ENCODE assay signal across 1 cellular context in genomic region chr15:75453703-75454470, GRCh38.
TF ChIP-seq lines count a peak whose summit lies in the region.

No MANE protein-coding gene starts in this region.

TF ChIP-seq in K562, 482 proteins besides CTCF, POLR2A, EP300 and RAD21 (continued from another document and continues in another):
- TF ChIP-seq GMEB1 (CRISPR knock-in tag; IDR thresholded peaks at IDR 0.05) (peak; percentile 46), ZNF551 (CRISPR knock-in tag; IDR thresholded peaks at IDR 0.05) (no peak), RBBP5 (IDR thresholded peaks at IDR 0.05; ENCODE audit: borderline replicate concordance, insufficient read depth, low read length, poor library complexity, severe bottlenecking) (peak; percentile 16), HDGF (IDR thresholded peaks at IDR 0.05) (no peak), KDM5B (IDR thresholded peaks at IDR 0.05; ENCODE audit: insufficient replicate concordance, low read depth, low read length) (peak; percentile 66), RBM39 (optimal IDR thresholded peaks at IDR 0.05; ENCODE audit: low read depth, low read length) (peak; percentile 48), KAT2B (IDR thresholded peaks at IDR 0.05; ENCODE audit: low read depth, low read length) (no peak), BMI1 (IDR thresholded peaks at IDR 0.05; ENCODE audit: low read length) (no peak), MAX (CRISPR knock-in tag; IDR thresholded peaks at IDR 0.05) (peak; percentile 96), YY1 (IDR thresholded peaks at IDR 0.05; ENCODE audit: borderline replicate concordance in 1 of 3, control insufficient read depth in 1 of 3, extremely low read depth in 1 of 3, insufficient read depth in 3 of 3, insufficient read length in 1 of 3, insufficient replicate concordance in 2 of 3, low read depth in 1 of 3, low read length in 2 of 3) (peak in 2 of 3 experiments; percentile 9 to 50), SIN3B (IDR thresholded peaks at IDR 0.05; ENCODE audit: low read depth) (peak; percentile 61; the same call in 1 of the 2 replicates), GABPA (tag; conservative IDR thresholded peaks at IDR 0.05; ENCODE audit: low read depth) (peak; percentile 89), PHTF2 (CRISPR knock-in tag; IDR thresholded peaks at IDR 0.05) (no peak), ZNF143 (CRISPR knock-in tag; IDR thresholded peaks at IDR 0.05) (peak; percentile 55), WHSC1 (IDR thresholded peaks at IDR 0.05; ENCODE audit: low read length) (no peak), ZMIZ1 (IDR thresholded peaks at IDR 0.05; ENCODE audit: low read depth in 2 of 2, low read length in 2 of 2) (no peak), MTA3 (IDR thresholded peaks at IDR 0.05; ENCODE audit: borderline replicate concordance) (peak; percentile 45; the same call in 1 of the 2 replicates), JUNB (CRISPR knock-in tag; conservative IDR thresholded peaks at IDR 0.05) (no peak), ZNF830 (CRISPR knock-in tag; IDR thresholded peaks at IDR 0.05) (0 out of 2 replicates have a peak, but pooled peaks have one; percentile 41), HNRNPUL1 (IDR thresholded peaks at IDR 0.05; ENCODE audit: low read length) (no peak), FOXK2 (conservative IDR thresholded peaks at IDR 0.05 in 1 of 2, IDR thresholded peaks at IDR 0.05 in 1 of 2; ENCODE audit: low read depth in 2 of 2) (peak in 1 of 2 experiments; percentile 16; a peak in 1 of 4 replicates), SUPT5H (IDR thresholded peaks at IDR 0.05) (peak; percentile 81), POLR2G (IDR thresholded peaks at IDR 0.05; ENCODE audit: low read depth, low read length) (peak; percentile 87), COPS2 (conservative IDR thresholded peaks at IDR 0.05) (no peak), JUND (IDR thresholded peaks at IDR 0.05; ENCODE audit: borderline replicate concordance, low read depth, low read length) (0 out of 2 replicates have a peak, but pooled peaks have one; percentile 31), JUND (tag; IDR thresholded peaks at IDR 0.05; ENCODE audit: borderline replicate concordance, low read depth, low read length) (peak; percentile 32; the same call in 1 of the 3 replicates), ZNF77 (CRISPR knock-in tag; IDR thresholded peaks at IDR 0.05) (no peak), HDAC1 (IDR thresholded peaks at IDR 0.05) (peak in 1 of 2 experiments; percentile 86; a peak in 2 of 4 replicates), E2F4 (CRISPR knock-in tag; IDR thresholded peaks at IDR 0.05; ENCODE audit: low read depth) (peak; percentile 70), KLF13 (tag; IDR thresholded peaks at IDR 0.05; ENCODE audit: borderline replicate concordance, low read depth) (0 out of 2 replicates have a peak, but pooled peaks have one; percentile 51), GATAD2A (IDR thresholded peaks at IDR 0.05) (no peak), ZNF23 (CRISPR knock-in tag; IDR thresholded peaks at IDR 0.05) (no peak), SP1 (CRISPR knock-in tag; IDR thresholded peaks at IDR 0.05) (peak; percentile 87), STAT6 (CRISPR knock-in tag; IDR thresholded peaks at IDR 0.05) (no peak), RHOXF2B (CRISPR knock-in tag; conservative IDR thresholded peaks at IDR 0.05) (0 out of 2 replicates have a peak, but pooled peaks have one; percentile 28), RFX7 (CRISPR knock-in tag; IDR thresholded peaks at IDR 0.05) (no peak), PHF8 (IDR thresholded peaks at IDR 0.05; ENCODE audit: borderline replicate concordance, low read length) (peak; percentile 57; the same call in 1 of the 2 replicates), GABPB1 (CRISPR knock-in tag; IDR thresholded peaks at IDR 0.05) (peak; percentile 86), DIDO1 (tag; IDR thresholded peaks at IDR 0.05; ENCODE audit: low read depth) (no peak), STAT5B (CRISPR knock-in tag; IDR thresholded peaks at IDR 0.05) (no peak), NR2C2 (CRISPR knock-in tag; IDR thresholded peaks at IDR 0.05) (no peak), NR2C2 (tag; IDR thresholded peaks at IDR 0.05) (peak; percentile 88), JUN (IDR thresholded peaks at IDR 0.05; ENCODE audit: borderline replicate concordance, low read depth, low read length) (peak; percentile 15; the same call in 1 of the 2 replicates), JUN (CRISPR knock-in tag; IDR thresholded peaks at IDR 0.05; ENCODE audit: borderline replicate concordance) (peak; percentile 74; the same call in 1 of the 2 replicates), NR2F6 (CRISPR knock-in tag; IDR thresholded peaks at IDR 0.05) (no peak), NRF1 (conservative IDR thresholded peaks at IDR 0.05 in 1 of 2, IDR thresholded peaks at IDR 0.05 in 1 of 2) (peak; percentile 89 to 91), EZH2 (IDR thresholded peaks at IDR 0.05; ENCODE audit: borderline replicate concordance, low read depth, low read length) (no peak), MAZ (CRISPR knock-in tag; conservative IDR thresholded peaks at IDR 0.05 in 1 of 2, IDR thresholded peaks at IDR 0.05 in 1 of 2) (peak; percentile 46 to 96), E2F1 (CRISPR knock-in tag; IDR thresholded peaks at IDR 0.05) (no peak), BRCA1 (IDR thresholded peaks at IDR 0.05) (no peak), BRCA1 (CRISPR knock-in tag; IDR thresholded peaks at IDR 0.05) (no peak), ZBTB7A (IDR thresholded peaks at IDR 0.05; ENCODE audit: borderline replicate concordance, control insufficient read depth, low read depth, low read length) (no peak), HES1 (IDR thresholded peaks at IDR 0.05; ENCODE audit: low read depth) (0 out of 2 replicates have a peak, but pooled peaks have one; percentile 4), ASH1L (IDR thresholded peaks at IDR 0.05; ENCODE audit: borderline replicate concordance, low read depth, partially characterized antibody) (peak; percentile 77), TRIM28 (IDR thresholded peaks at IDR 0.05) (peak; percentile 32; the same call in 1 of the 2 replicates), MBD2 (IDR thresholded peaks at IDR 0.05; ENCODE audit: borderline replicate concordance, low read depth) (peak; percentile 83), SRSF7 (optimal IDR thresholded peaks at IDR 0.05; ENCODE audit: low read depth, low read length) (no peak), PML (IDR thresholded peaks at IDR 0.05; ENCODE audit: low read length) (0 out of 2 replicates have a peak, but pooled peaks have one; percentile 25), ELF1 (tag; IDR thresholded peaks at IDR 0.05) (peak; percentile 84), SPI1 (IDR thresholded peaks at IDR 0.05; ENCODE audit: borderline replicate concordance, low read depth, low read length) (peak; percentile 83), SIN3A (IDR thresholded peaks at IDR 0.05; ENCODE audit: borderline replicate concordance in 2 of 2, control insufficient read depth in 1 of 2, low read depth in 2 of 2, low read length in 2 of 2) (peak; percentile 42 to 93; a peak in 2 of 4 replicates), ETS1 (conservative IDR thresholded peaks at IDR 0.05; ENCODE audit: control insufficient read depth, low read depth, low read length) (peak; percentile 35; the same call in 1 of the 2 replicates), CEBPB (tag; IDR thresholded peaks at IDR 0.05) (peak; percentile 92)
